Comparison of ENCODE assay signal across 8 cellular contexts in genomic region chr12:12927211-12928079, GRCh38.
DNase-seq lines count a peak whose midpoint lies in the region; ATAC-seq lines count a peak whose summit lies in the region.

No MANE protein-coding gene starts in this region.

- peak; percentile 75 for ATAC-seq in GM18517 (IDR thresholded peaks at IDR 0.05; ENCODE audit: unreplicated experiment)

- H3K27me3 ChIP-seq in adipocyte (replicated peaks; ENCODE audit: control insufficient read depth, insufficient read depth, low read length) (no peaks in the 10 kb centered on the region), iPS-18a (ENCODE audit: control insufficient read depth, insufficient read depth, low read length) (no peaks in the 10 kb centered on the region)

- no peak overlapping the region for H3K9ac ChIP-seq in adipocyte (ENCODE audit: low read length)
- H3K9ac ChIP-seq in iPS-18a (ENCODE audit: low read length): no peak overlapping the region

- H3K9me3 ChIP-seq in adipocyte (ENCODE audit: control insufficient read depth, low read length) (no peaks in the 10 kb centered on the region), iPS-18a (ENCODE audit: control insufficient read depth, low read depth, low read length) (no peaks in the 10 kb centered on the region)

- no peaks in the 10 kb centered on the region for H3K36me3 ChIP-seq in adipocyte (ENCODE audit: control insufficient read depth, insufficient read depth, low read length, severe bottlenecking)
- no peaks in the 10 kb centered on the region for H3K36me3 ChIP-seq in iPS-18a (ENCODE audit: control insufficient read depth, low read depth, low read length)

- H3K4me3 ChIP-seq in adipocyte (ENCODE audit: low read length) (no peak overlapping the region), iPS-18a (ENCODE audit: low read length) (peak overlapping the region; percentile 27)

- DNase-seq in NCI-H524 (lab: John Stamatoyannopoulos, UW) (peak; percentile 68 to 83), adipocyte (ENCODE audit: low read depth) (peak; percentile 75), NCI-H82 treated with DMSO at 0.1 percent for 48 hours (lab: John Stamatoyannopoulos, UW; ENCODE audit: unreplicated experiment) (no peak), medulla oblongata (ENCODE audit: extremely low spot score) (no peak), C1 segment of cervical spinal cord (lab: John Stamatoyannopoulos, UW) (no peak)
- DNase-seq in stimulated activated CD4-positive, alpha-beta T cell treated with anti-CD3 and anti-CD28 coated beads, Interleukin-1b, Interleukin-23, amount 100 ng/mL, for 48 hours: peak; percentile 8

- peaks cover 26% of the 10 kb centered on the region for H3K4me1 ChIP-seq in adipocyte (ENCODE audit: control insufficient read depth, insufficient read depth, low read length)
- H3K4me1 ChIP-seq in iPS-18a (ENCODE audit: control insufficient read depth, low read depth, low read length): no peaks in the 10 kb centered on the region

- H3K27ac ChIP-seq in iPS-18a (ENCODE audit: low read length): no peak overlapping the region

Comparison
In these comparisons a context has a peak if more than half of its experiments do, and no peak if none do; other contexts are left out.
1. DNase-seq: peak in NCI-H524 (2 of 2), adipocyte (single experiment) and stimulated activated CD4-positive, alpha-beta T cell treated with anti-CD3 and anti-CD28 coated beads, Interleukin-1b, Interleukin-23, amount 100 ng/mL, for 48 hours (single experiment); none in NCI-H82 treated with DMSO at 0.1 percent for 48 hours (single experiment), medulla oblongata (single experiment) and C1 segment of cervical spinal cord (0 of 14).